8 cellular contexts compared by ENCODE assay signal in the genomic region with DNA sequence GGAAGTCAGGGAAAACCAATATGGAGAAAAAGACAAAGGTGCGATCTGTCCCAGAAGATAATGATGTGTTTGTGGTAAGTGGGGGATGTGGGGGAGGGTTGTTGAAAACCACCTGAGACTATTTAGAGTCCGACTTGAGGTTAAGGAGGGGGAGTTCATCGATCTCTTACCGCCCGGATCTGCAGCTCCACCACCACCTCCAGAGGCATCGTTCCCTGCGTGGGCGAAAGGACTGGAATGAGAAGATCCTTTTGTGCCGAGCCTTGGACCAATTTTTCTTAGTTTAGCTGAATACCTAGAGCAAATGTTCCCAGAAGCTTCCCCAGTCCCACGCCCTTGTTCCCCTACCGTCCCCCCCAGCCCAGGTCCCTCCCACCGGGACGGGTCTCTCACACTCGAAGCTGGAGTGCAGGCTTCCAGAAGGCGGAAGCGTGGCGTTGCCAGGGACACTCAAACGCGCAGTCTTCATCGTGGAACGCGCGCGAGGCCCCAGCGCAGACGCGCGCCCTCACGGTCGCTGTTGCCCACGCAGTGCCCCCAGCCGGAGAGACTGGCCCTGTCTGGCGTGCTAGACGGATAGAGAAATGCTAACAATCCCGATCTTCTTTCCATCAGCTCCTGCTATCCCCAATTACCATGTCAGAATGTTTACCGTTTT. TPM values are rescaled to one million over a fixed set of nuclear protein-coding genes. Genes with fewer than 3 reads are reported as not detected.
A peak's percentile ranks its signal among the peaks of the same experiment; 100 is the strongest.
DNase-seq lines count a peak whose midpoint lies in the region; ATAC-seq lines count a peak whose summit lies in the region.

A gene with protein sequence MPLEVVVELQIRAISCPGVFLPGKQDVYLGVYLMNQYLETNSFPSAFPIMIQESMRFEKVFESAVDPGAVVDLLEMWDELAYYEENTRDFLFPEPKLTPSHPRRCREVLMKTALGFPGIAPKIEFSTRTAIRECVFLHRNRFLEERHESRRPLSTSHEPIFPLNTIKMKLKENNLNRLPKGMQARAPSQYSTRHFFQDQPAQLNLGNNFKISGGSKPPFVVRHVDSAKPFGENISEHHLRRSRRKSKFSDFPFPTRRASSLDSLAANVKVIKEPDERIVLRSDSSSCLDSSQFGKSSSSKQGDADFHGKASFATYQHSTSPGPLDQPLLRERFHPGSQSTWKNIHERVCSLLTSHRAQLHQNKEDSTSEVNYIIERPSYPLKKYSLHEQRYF (minus strand): TSS at position 439 of the 658 bp plus-strand sequence. CDS start 230 bp downstream, at position 209.

- peaks cover 3% of the 10 kb centered on the region for H3K36me3 Mint-ChIP-seq in activated naive CD8-positive, alpha-beta T cell treated with anti-CD3 and anti-CD28 coated beads for 36 hours

- H3K9me3 ChIP-seq in SJSA1 (replicated peaks) (no peaks in the 10 kb centered on the region), aorta (ENCODE audit: control insufficient read depth, low read length) (no peaks in the 10 kb centered on the region)

- H3K9me3 Mint-ChIP-seq in activated naive CD8-positive, alpha-beta T cell treated with anti-CD3 and anti-CD28 coated beads for 36 hours, result no peaks in the 10 kb centered on the region

- H3K36me3 ChIP-seq in SJSA1, result no peaks in the 10 kb centered on the region
- no peaks in the 10 kb centered on the region for H3K36me3 ChIP-seq in aorta (ENCODE audit: control insufficient read depth in 1 of 2, insufficient read depth in 2 of 2, low read length in 1 of 2)

- H3K27ac ChIP-seq in SJSA1 (no peak within 1 kb of the TSS), aorta (ENCODE audit: low read depth in 1 of 2, low read length in 2 of 2) (no peak within 1 kb of the TSS)

- H3K4me3 Mint-ChIP-seq in activated naive CD8-positive, alpha-beta T cell treated with anti-CD3 and anti-CD28 coated beads for 36 hours, result peak within 1 kb of the TSS; percentile 77

- DNase-seq in ELF-1 (ENCODE audit: low read depth, low spot score), result peak; percentile 30
- DNase-seq in HT1080 (ENCODE audit: low read depth), result peak; percentile 27
- no peak for DNase-seq in SJSA1 (ENCODE audit: low read depth in 1 of 2, low spot score in 2 of 2)
- DNase-seq in activated naive CD8-positive, alpha-beta T cell treated with anti-CD3 and anti-CD28 coated beads for 36 hours, result peak; percentile 48
- peak; percentile 83 for DNase-seq in Right ventricle myocardium superior
- DNase-seq in nucleus accumbens (lab: John Stamatoyannopoulos, UW), result peak in 53 of 56 donors; percentile 16 to 83 (median 51)
- DNase-seq in aorta, result peak; percentile 82 to 90

- intact Hi-C loops in Right ventricle myocardium superior (cut with DNase I) (no loop called here), aorta (cut with DNase I) (loop anchor here in 1 of 2 donors (10.0 kb wide), 2 partner anchors 361 to 1141 kb away; a partner anchor contains a TSS)

- H3K27me3 ChIP-seq in SJSA1 (replicated peaks), result no peaks in the 10 kb centered on the region
- H3K27me3 ChIP-seq in aorta (ENCODE audit: control insufficient read depth in 1 of 2, insufficient read depth in 2 of 2, low read length in 1 of 2), result no peaks in the 10 kb centered on the region

- H3K4me1 ChIP-seq in SJSA1 (replicated peaks) (peaks cover 19% of the 10 kb centered on the region), aorta (ENCODE audit: control insufficient read depth in 1 of 2, insufficient read depth in 2 of 2, low read length in 2 of 2) (peaks cover 0 to 4% of the 10 kb centered on the region in 2 donors)

- peak within 1 kb of the TSS; percentile 23 for H3K4me3 ChIP-seq in SJSA1
- peak within 1 kb of the TSS; percentile 28 to 38 for H3K4me3 ChIP-seq in aorta (ENCODE audit: low read length in 2 of 2)

- H3K27me3 Mint-ChIP-seq in activated naive CD8-positive, alpha-beta T cell treated with anti-CD3 and anti-CD28 coated beads for 36 hours, result no peaks in the 10 kb centered on the region

- WGBS in aorta, 2 donors, result 2% methylated on average over 36 of the region's 36 CpGs

- peaks cover 70% of the 10 kb centered on the region for H3K4me1 Mint-ChIP-seq in activated naive CD8-positive, alpha-beta T cell treated with anti-CD3 and anti-CD28 coated beads for 36 hours

- ATAC-seq in Right ventricle myocardium superior (ENCODE audit: poor library complexity) (peak; percentile 73), aorta (ENCODE audit: low FRiP score) (peak; percentile 77), HG02798 (IDR thresholded peaks at IDR 0.05; ENCODE audit: poor library complexity, unreplicated experiment) (no peak)

- H3K27ac Mint-ChIP-seq in activated naive CD8-positive, alpha-beta T cell treated with anti-CD3 and anti-CD28 coated beads for 36 hours, result peak within 1 kb of the TSS; percentile 28

RNA-seq across cellular contexts. Expression of the gene that starts here (rescaled TPM):
- 0.92 and 1.0 TPM in 2 replicates for total RNA-seq in HT1080 (2014; rRNA removed; shearing (Covaris generic))
- polyA plus RNA-seq in HT1080 (2015; cell fraction: cytosol; rRNA removed), result 0.33 TPM in 1 of 2 replicates, not detected in the other
- polyA plus RNA-seq in HT1080 (2015; cell fraction: nucleus; rRNA removed), result 0.16 and 0.96 TPM in 2 replicates
- 0.13 TPM in 1 of 2 replicates, not detected in the other for total RNA-seq in SJSA1 (2014; rRNA removed; shearing (Covaris generic))
- total RNA-seq in activated naive CD8-positive, alpha-beta T cell treated with anti-CD3 and anti-CD28 coated beads for 36 hours, result under 1 TPM; 0.35 to 0.44 TPM
- total RNA-seq in Right ventricle myocardium superior (0.35 TPM), aorta (1 to 10 TPM; 3.8 to 6.7 TPM)
- polyA plus RNA-seq in aorta, result 1 to 10 TPM; 1.0 to 1.9 TPM

Comparison
In these comparisons a context has a peak if more than half of its experiments do, and no peak if none do; other contexts are left out.
1. Peak in DNase-seq in activated naive CD8-positive, alpha-beta T cell treated with anti-CD3 and anti-CD28 coated beads for 36 hours; RNA of the gene not detected or under 1 TPM.
2. Peak in DNase-seq and ATAC-seq in Right ventricle myocardium superior; RNA of the gene not detected or under 1 TPM.
3. DNase-seq: peak in ELF-1 (single experiment), HT1080 (single experiment), nucleus accumbens (53 of 56) and aorta (2 of 2); none in SJSA1 (0 of 2).